ENCODE assay signal across 9 cellular contexts in genomic region chr4:76011700-76012387, GRCh38. TPM values are rescaled to one million over a fixed set of nuclear protein-coding genes. Genes with fewer than 3 reads are reported as not detected.
A peak's percentile ranks its signal among the peaks of the same experiment; 100 is the strongest.
DNase-seq lines count a peak whose midpoint lies in the region; ATAC-seq and TF ChIP-seq lines count a peak whose summit lies in the region.
"Had no signal": no experiment of that assay in that cellular context is flagged by ENCODE, and none has a peak within 500 bp of the region (broad histone marks: within the 10 kb centered on the region; RNA-seq: fewer than 3 reads in every experiment).

No MANE protein-coding gene starts in this region.

- ATAC-seq in GM18505 (IDR thresholded peaks at IDR 0.05; ENCODE audit: unreplicated experiment) (peak; percentile 55), HG02588 (IDR thresholded peaks at IDR 0.05; ENCODE audit: unreplicated experiment) (peak; percentile 62), RWPE2 (ENCODE audit: low read depth) (peak; percentile 63), left ventricle myocardium superior (peak; percentile 81)

- no peaks in the 10 kb centered on the region for H3K4me1 Mint-ChIP-seq in immature natural killer cell

- no peak for TF ChIP-seq EP300 in stomach (IDR thresholded peaks at IDR 0.05)

- H3K9me3 ChIP-seq in RWPE2 (ENCODE audit: severe bottlenecking) (no peaks in the 10 kb centered on the region), stomach (no peaks in the 10 kb centered on the region)

- H3K27ac Mint-ChIP-seq in immature natural killer cell, result no peak overlapping the region

- H3K4me3 ChIP-seq in RWPE2 (ENCODE audit: severe bottlenecking), result no peak overlapping the region
- peak overlapping the region in 2 of 4 donors; percentile 2 to 11 for H3K4me3 ChIP-seq in stomach

- no peaks in the 10 kb centered on the region for H3K36me3 ChIP-seq in RWPE2 (ENCODE audit: low read depth)
- H3K36me3 ChIP-seq in stomach, result no peaks in the 10 kb centered on the region

- H3K36me3 Mint-ChIP-seq in immature natural killer cell, result no peaks in the 10 kb centered on the region

- TF ChIP-seq POLR2A in GM18505 (IDR thresholded peaks at IDR 0.05; ENCODE audit: borderline replicate concordance, extremely low read depth, insufficient read depth, insufficient read length), result no peak
- TF ChIP-seq POLR2A in stomach (IDR thresholded peaks at IDR 0.05), result no peak

- intact Hi-C loops in left ventricle myocardium superior (cut with micrococcal nuclease), result no loop called here
- intact Hi-C loops in stomach (cut with DNase I; ENCODE audit: low total_unique reads), result no loop called here

- DNase-seq in RWPE2 (ENCODE audit: low spot score) (no peak), left ventricle myocardium superior (no peak), stomach (no peak), NK-92 (lab: John Stamatoyannopoulos, UW; ENCODE audit: unreplicated experiment) (no peak), immature natural killer cell (no peak)
- DNase-seq in central memory CD4-positive, alpha-beta T cell, result no peak

- TF ChIP-seq CTCF in RWPE2 (IDR thresholded peaks at IDR 0.05; ENCODE audit: poor library complexity, severe bottlenecking) (no peak), stomach (IDR thresholded peaks at IDR 0.05) (no peak)

- 46 to 65% (median 53%) methylated on average over 13 of the region's 13 CpGs for WGBS in stomach, 5 donors

- no peaks in the 10 kb centered on the region for H3K27me3 ChIP-seq in RWPE2 (ENCODE audit: insufficient read depth, poor library complexity, severe bottlenecking)
- H3K27me3 ChIP-seq in stomach, result no peaks in the 10 kb centered on the region

- H3K4me1 ChIP-seq in RWPE2 (ENCODE audit: insufficient read depth, poor library complexity, severe bottlenecking) (peaks cover 19% of the 10 kb centered on the region), stomach (peaks cover 0 to 16% (median 8%) of the 10 kb centered on the region in 4 donors)

- H3K27ac ChIP-seq in RWPE2 (ENCODE audit: poor library complexity, severe bottlenecking) (peak overlapping the region; percentile 81), stomach (peak overlapping the region; percentile 25 to 72 (median 66))

- peaks cover 0 to 5% (median 2%) of the 10 kb centered on the region in 3 donors for H3K27me3 Mint-ChIP-seq in immature natural killer cell (ENCODE audit: low read depth in 3 of 3)

- no peaks in the 10 kb centered on the region for H3K9me3 Mint-ChIP-seq in immature natural killer cell

- H3K4me3 Mint-ChIP-seq in immature natural killer cell, result no peak overlapping the region

RNA-seq across cellular contexts. Expression of gene CXCL9, which starts 4.5 kb away (rescaled TPM):
- 0.35 TPM for total RNA-seq in left ventricle myocardium superior
- 1 to 10 TPM in 2 of 5 donors, under 1 TPM in 1, not detected in 2; 0.37 to 4.3 (median 1.2) TPM for total RNA-seq in stomach
- 1 to 10 TPM in 1 of 3 donors, under 1 TPM in 2; 0.25 to 4.0 (median 0.46) TPM for polyA plus RNA-seq in stomach
- polyA plus RNA-seq in immature natural killer cell, result not detected
- total RNA-seq: lung microvascular endothelial cell had no signal

RNA-seq across cellular contexts. Expression of gene CXCL10, which starts 11.5 kb away (rescaled TPM):
- total RNA-seq in left ventricle myocardium superior (1.2 TPM), stomach (under 1 TPM in 1 of 5 donors, not detected in 4; 0.92 TPM)
- polyA plus RNA-seq in stomach (10 to 100 TPM in 1 of 3 donors, 1 to 10 TPM in 2; 1.3 to 25.6 (median 4.1) TPM), immature natural killer cell (not detected)

RNA-seq across cellular contexts. Expression of gene SDAD1, which starts 21.1 kb away (rescaled TPM):
- total RNA-seq in left ventricle myocardium superior (18.4 TPM), stomach (10 to 100 TPM; 14.6 to 42.7 (median 33.0) TPM)
- polyA plus RNA-seq in stomach (10 to 100 TPM; 10.7 to 17.3 (median 14.4) TPM), immature natural killer cell (10 to 100 TPM; 43.6 to 73.4 (median 53.3) TPM)

RNA-seq across cellular contexts. Expression of gene CXCL11, which starts 24.0 kb away (rescaled TPM):
- total RNA-seq in left ventricle myocardium superior (0.42 TPM), stomach (1 to 10 TPM in 1 of 5 donors, under 1 TPM in 1, not detected in 3; 0.43 to 1.3 TPM)
- polyA plus RNA-seq in stomach (1 to 10 TPM in 1 of 3 donors, under 1 TPM in 1, not detected in 1; 0.19 to 3.4 TPM), immature natural killer cell (not detected)
